In the genomic region with DNA sequence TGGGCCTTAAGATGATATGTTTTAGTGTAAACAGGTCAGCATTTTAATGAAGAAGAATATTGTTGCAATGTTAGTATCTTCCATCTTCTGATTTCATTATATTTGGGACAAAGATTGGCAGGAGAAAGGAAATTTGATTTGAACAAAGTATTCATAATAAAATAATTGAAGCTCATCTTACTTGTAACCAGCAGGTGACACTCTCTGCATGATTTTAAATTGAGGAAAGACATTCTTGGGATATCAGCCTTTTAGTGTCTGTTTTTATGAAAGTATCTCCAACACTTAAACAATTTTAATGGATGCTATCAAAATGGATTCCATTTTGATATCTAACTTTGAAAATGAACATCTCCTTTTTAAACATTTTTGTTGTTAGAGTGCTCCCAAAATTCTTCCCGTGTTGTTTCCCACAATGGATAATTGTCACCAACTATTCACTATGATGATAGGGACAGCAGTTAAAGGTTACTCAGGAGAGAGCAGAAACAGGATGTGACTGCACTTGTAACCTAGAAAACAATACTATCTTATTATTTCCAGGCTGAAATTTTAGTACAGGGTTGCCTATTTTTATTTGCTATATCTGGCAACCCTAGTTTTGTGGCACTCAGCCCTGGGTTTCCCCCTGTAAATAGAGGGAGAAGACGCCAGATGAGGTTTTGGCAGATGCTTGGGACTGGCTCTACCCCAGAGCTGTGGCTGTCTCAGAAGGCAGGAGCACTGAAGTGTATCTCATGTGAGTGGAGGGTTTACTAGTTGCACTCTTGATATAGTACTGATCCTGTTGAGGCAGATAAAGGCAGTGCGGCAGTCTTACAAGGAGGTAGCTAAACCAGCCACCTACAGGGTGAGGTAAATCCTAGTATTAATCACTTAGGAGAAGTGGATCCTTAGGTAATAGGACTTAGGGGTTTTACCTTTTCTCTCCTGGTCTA, we compare ENCODE assay signal across 8 cellular contexts. TPM values are rescaled to one million over a fixed set of nuclear protein-coding genes. Genes with fewer than 3 reads are reported as not detected.
DNase-seq lines count a peak whose midpoint lies in the region; ATAC-seq, FAIRE-seq and TF ChIP-seq lines count a peak whose summit lies in the region.

No MANE protein-coding gene starts in this region.

- H2AFZ ChIP-seq in K562 (ENCODE audit: low read depth, low read length) = no peak overlapping the region

- no peak for TF ChIP-seq EP300 in K562 (IDR thresholded peaks at IDR 0.05; ENCODE audit: low read length)

- peak; percentile 81 for FAIRE-seq in K562 (lab: Jason Lieb, UNC)

- H4K20me1 ChIP-seq in K562 (replicated peaks; ENCODE audit: control insufficient read depth, insufficient read depth, low read length) = no peaks in the 10 kb centered on the region

- peak; percentile 63 to 74 for TF ChIP-seq RAD21 in K562 (CRISPR knock-in tag; conservative IDR thresholded peaks at IDR 0.05 in 1 of 2, IDR thresholded peaks at IDR 0.05 in 1 of 2)

- POLR2A ChIA-PET in K562 (lab: Yijun Ruan, JAX) = no interaction called here

- TF ChIP-seq CTCF in K562 (IDR thresholded peaks at IDR 0.05 in 2 of 3, conservative IDR thresholded peaks at IDR 0.05 in 1 of 3; ENCODE audit: insufficient read depth in 2 of 3, low read depth in 1 of 3, low read length in 3 of 3) (peak in 2 of 3 experiments; percentile 14 to 60; a peak in 2 of 6 replicates), vagina (IDR thresholded peaks at IDR 0.05) (no peak)

- ATAC-seq in K562 (peak; percentile 41; the same call in 1 of the 3 replicates), naive B cell (ENCODE audit: low read depth in 2 of 2) (peak; percentile 21 to 54), HG02981 (IDR thresholded peaks at IDR 0.05; ENCODE audit: unreplicated experiment) (no peak), HG03039 (IDR thresholded peaks at IDR 0.05; ENCODE audit: unreplicated experiment) (no peak), HG03196 (IDR thresholded peaks at IDR 0.05; ENCODE audit: unreplicated experiment) (no peak)

- H3K27ac ChIP-seq in K562 (ENCODE audit: extremely low read depth, low read depth, low read length) (no peak overlapping the region), vagina (no peak overlapping the region)

- H3K36me3 ChIP-seq in K562 (ENCODE audit: control insufficient read depth, insufficient read depth, low read length) (no peaks in the 10 kb centered on the region), vagina (no peaks in the 10 kb centered on the region)

- H3K4me3 Mint-ChIP-seq in naive B cell = no peak overlapping the region

- H3K9me3 Mint-ChIP-seq in naive B cell = no peaks in the 10 kb centered on the region

- CTCF ChIA-PET in K562 (lab: Yijun Ruan, JAX; ENCODE audit: low intra/inter-chr PET ratio) = interaction anchor here (0.6 to 1.3 kb wide), 3 partner anchors 194 to 605 kb away, joined by 3 to 4 read pairs (median 3); a partner anchor contains a TSS

- H3K9me3 ChIP-seq in K562 (replicated peaks; ENCODE audit: control insufficient read depth, insufficient read depth, low read depth, low read length) = no peaks in the 10 kb centered on the region
- no peaks in the 10 kb centered on the region for H3K9me3 ChIP-seq in vagina

- DNase-seq in DMS53 treated with DMSO at 0.1 percent for 48 hours (lab: John Stamatoyannopoulos, UW; ENCODE audit: unreplicated experiment) (peak; percentile 14), Kasumi-1 (lab: John Stamatoyannopoulos, UW) (peak; percentile 29 to 50), K562 (ENCODE audit: extremely low read depth in 1 of 4, low spot score in 3 of 4) (peak in 1 of 4 experiments; percentile 16), naive B cell (no peak), vagina (ENCODE audit: extremely low spot score in 2 of 2) (no peak)

- in situ Hi-C loops in K562 (cut with MboI) = no loop called here

- no peaks in the 10 kb centered on the region for H3K79me2 ChIP-seq in K562 (ENCODE audit: control insufficient read depth, insufficient read depth, low read length)

- TF ChIP-seq POLR2A in K562 (conservative IDR thresholded peaks at IDR 0.05) (no peak), vagina (IDR thresholded peaks at IDR 0.05) (no peak)

- no TSS peak for BruUV-seq in K562 (replicated peaks; lab: Mats Ljungman, UMichigan)

- peak overlapping the region in 5 of 6 donors; percentile 2 to 85 (median 56) for H3K27ac Mint-ChIP-seq in naive B cell

- WGBS in K562 (ENCODE audit: insufficient coverage, low coverage, missing lambda C conversion rate) = 4% methylated on average over 3 of the region's 3 CpGs

- H3K4me1 ChIP-seq in K562 (replicated peaks in 1 of 2; ENCODE audit: control insufficient read depth in 2 of 2, insufficient read depth in 2 of 2, low read length in 2 of 2) (no peaks in the 10 kb centered on the region), vagina (no peaks in the 10 kb centered on the region)

- no peak overlapping the region for H3K4me2 ChIP-seq in K562 (ENCODE audit: insufficient read depth, low read length)

- no peaks in the 10 kb centered on the region for H3K27me3 ChIP-seq in K562 (ENCODE audit: control insufficient read depth in 2 of 2, insufficient read depth in 2 of 2, low read length in 2 of 2)
- H3K27me3 ChIP-seq in vagina = no peaks in the 10 kb centered on the region

- H3K4me3 ChIP-seq in K562 (no peak overlapping the region), vagina (no peak overlapping the region)

- H3K9ac ChIP-seq in K562 (ENCODE audit: insufficient read depth in 1 of 2, low read depth in 2 of 2, low read length in 2 of 2) = no peak overlapping the region

- intact Hi-C loops in K562 (cut with micrococcal nuclease) = loop anchor here (1.0 to 10.0 kb wide), 4 partner anchors 194 to 661 kb away; no protein-coding TSS in a partner anchor
- intact Hi-C loops in vagina (cut with DNase I) = no loop called here

- H3K27me3 Mint-ChIP-seq in naive B cell = no peaks in the 10 kb centered on the region

- H3K36me3 Mint-ChIP-seq in naive B cell = peaks cover 0 to 7% of the 10 kb centered on the region in 2 donors

- no peaks in the 10 kb centered on the region for H3K9me1 ChIP-seq in K562 (ENCODE audit: control insufficient read depth, insufficient read depth, low read length)

- peaks cover 16 to 36% (median 26%) of the 10 kb centered on the region in 3 donors for H3K4me1 Mint-ChIP-seq in naive B cell

TF ChIP-seq in K562, 482 proteins besides CTCF, POLR2A, EP300 and RAD21:
- TF ChIP-seq BRD9 (IDR thresholded peaks at IDR 0.05; ENCODE audit: low read depth, partially characterized antibody) = no peak
- TF ChIP-seq ZNF224 (CRISPR knock-in tag; IDR thresholded peaks at IDR 0.05) = no peak
- no peak for TF ChIP-seq CREBBP (IDR thresholded peaks at IDR 0.05; ENCODE audit: low read depth, low read length)
- TF ChIP-seq, protein P1, sequence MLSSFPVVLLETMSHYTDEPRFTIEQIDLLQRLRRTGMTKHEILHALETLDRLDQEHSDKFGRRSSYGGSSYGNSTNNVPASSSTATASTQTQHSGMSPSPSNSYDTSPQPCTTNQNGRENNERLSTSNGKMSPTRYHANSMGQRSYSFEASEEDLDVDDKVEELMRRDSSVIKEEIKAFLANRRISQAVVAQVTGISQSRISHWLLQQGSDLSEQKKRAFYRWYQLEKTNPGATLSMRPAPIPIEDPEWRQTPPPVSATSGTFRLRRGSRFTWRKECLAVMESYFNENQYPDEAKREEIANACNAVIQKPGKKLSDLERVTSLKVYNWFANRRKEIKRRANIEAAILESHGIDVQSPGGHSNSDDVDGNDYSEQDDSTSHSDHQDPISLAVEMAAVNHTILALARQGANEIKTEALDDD (IDR thresholded peaks at IDR 0.05) = no peak
- no peak for TF ChIP-seq ZNF174 (CRISPR knock-in tag; IDR thresholded peaks at IDR 0.05)
- TF ChIP-seq NFRKB (IDR thresholded peaks at IDR 0.05; ENCODE audit: low read depth) = no peak
TF ChIP-seq in K562: peak in this region for 0.

RNA-seq across cellular contexts. Expression of a gene that starts 31.0 kb away (rescaled TPM):
- total RNA-seq in K562 (2011; cell fraction: chromatin; rRNA removed; ENCODE audit: low replicate concordance) = 0.30 TPM in 1 of 2 replicates, not detected in the other
- total RNA-seq in K562 (2011; cell fraction: nucleolus; rRNA removed) = under 0.01 and 0.66 TPM in 2 replicates
- 0.15 and 0.59 TPM in 2 replicates for total RNA-seq in K562 (2011; cell fraction: nucleoplasm; rRNA removed)
- total RNA-seq in K562 (2014; rRNA removed) (0.41 and 0.59 TPM in 2 replicates), K562 (2014; rRNA removed; fragmentation: Illumina TruSeq; extraction: Trizol) (0.22 and 0.40 TPM in 2 replicates), K562 (2015; rRNA removed; fragmentation: Illumina TruSeq; extraction: Trizol) (0.18 and 0.19 TPM in 2 replicates), K562 (2021) (0.27 and 0.73 TPM in 2 replicates), vagina (0.49 TPM)
- polyA plus RNA-seq in K562 (2011; rRNA removed) (0.06 and 0.11 TPM in 2 replicates), K562 (2014; fragmentation: Illumina TruSeq; extraction: Trizol) (0.09 and 0.22 TPM in 2 replicates), K562 (2014; fragmentation: Nextera tagmentation; extraction: Ambion mirVana) (under 1 TPM; 0.14 to 0.65 TPM), K562 (2014; rRNA removed) (0.34 and 0.72 TPM in 2 replicates), naive B cell (ENCODE audit: low read depth in 6 of 6) (10 to 100 TPM; 21.3 to 50.9 (median 28.0) TPM)
- polyA plus RNA-seq in K562 (2011; cell fraction: cytosol; rRNA removed) = 0.06 TPM in 1 of 2 replicates, not detected in the other
- polyA plus RNA-seq in K562 (2011; cell fraction: nucleus; rRNA removed) = 0.14 TPM in 1 of 2 replicates, not detected in the other
- 0.52 and 1.4 TPM in 2 replicates for polyA plus RNA-seq in K562 (2012)
- 0.39 TPM in 1 of 2 replicates, not detected in the other for polyA minus RNA-seq in K562 (2011; rRNA and poly(A)+ RNA removed)
- polyA minus RNA-seq in K562 (2011; cell fraction: cytosol; rRNA and poly(A)+ RNA removed) = not detected in 2 replicates
- polyA minus RNA-seq in K562 (2011; cell fraction: nucleus; rRNA and poly(A)+ RNA removed) = not detected in 2 replicates

Comparison
In these comparisons a context has a peak if more than half of its experiments do, and no peak if none do; other contexts are left out.
1. DNase-seq: peak in DMS53 treated with DMSO at 0.1 percent for 48 hours (single experiment) and Kasumi-1 (2 of 2); none in naive B cell (single experiment) and vagina (0 of 2).
2. ATAC-seq: peak in K562 (single experiment) and naive B cell (2 of 2); none in HG02981 (single experiment), HG03039 (single experiment) and HG03196 (single experiment).
3. CTCF ChIP-seq: peak in K562 (2 of 3); none in vagina (0 of 3).